9 cellular contexts compared by ENCODE assay signal in the genomic region with DNA sequence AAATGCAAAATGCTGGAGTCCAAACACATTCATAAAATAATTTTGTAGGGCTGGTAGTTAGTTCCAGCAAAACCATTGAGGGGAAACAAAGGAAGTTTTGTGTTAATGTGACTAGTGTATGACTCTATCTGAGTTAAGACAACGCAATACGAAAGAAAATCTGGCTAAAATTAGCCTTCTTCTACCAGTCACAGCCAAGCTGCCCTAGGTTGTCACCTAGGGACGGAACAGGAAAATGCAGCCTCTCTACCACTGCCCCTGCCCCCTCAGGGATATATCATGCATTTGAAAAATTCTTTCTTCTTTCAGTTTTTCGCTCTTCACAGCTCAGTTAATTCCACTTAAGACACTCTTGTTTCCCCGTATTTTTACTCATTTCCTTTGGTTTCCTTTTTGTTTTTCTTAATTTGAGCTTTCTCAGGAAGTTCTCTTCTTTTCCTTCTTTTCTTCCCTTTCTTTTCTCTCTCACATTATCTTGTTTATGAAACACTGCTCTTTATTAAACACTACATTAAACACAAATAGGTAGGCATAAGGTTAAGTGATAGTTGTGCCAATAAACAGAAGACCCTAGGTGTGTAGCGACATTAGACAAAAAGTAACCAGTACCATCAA. TPM values are rescaled to one million over a fixed set of nuclear protein-coding genes. Genes with fewer than 3 reads are reported as not detected.
DNase-seq lines count a peak whose midpoint lies in the region; ATAC-seq, FAIRE-seq and TF ChIP-seq lines count a peak whose summit lies in the region.
"Had no signal": no experiment of that assay in that cellular context is flagged by ENCODE, and none has a peak within 500 bp of the region (broad histone marks: within the 10 kb centered on the region; RNA-seq: fewer than 3 reads in every experiment).

No MANE protein-coding gene starts in this region.

- peak overlapping the region; percentile 82 for H3K27ac Mint-ChIP-seq in HFFc6
- H3K27ac Mint-ChIP-seq: stimulated activated naive B cell treated with anti-CD40 and anti-IgM and Interleukin-4, amounts not matched to agents 10 μg/mL and 1 μg/mL and 100 μg/mL, for 72 hours had no signal

- no peaks in the 10 kb centered on the region for H3K27me3 ChIP-seq in right atrium auricular region

- no peaks in the 10 kb centered on the region for H3K4me1 ChIP-seq in right atrium auricular region

- FAIRE-seq in RCC 7860 (lab: Jason Lieb, UNC) (no peak), urothelium cell line (lab: Jason Lieb, UNC) (no peak)

- H3K36me3 ChIP-seq in right atrium auricular region = no peaks in the 10 kb centered on the region

- TF ChIP-seq CTCF in HFFc6 (IDR thresholded peaks at IDR 0.05) (peak; percentile 87), right atrium auricular region (IDR thresholded peaks at IDR 0.05) (peak; percentile 19 to 69), GM13977 (IDR thresholded peaks at IDR 0.05; ENCODE audit: extremely low read depth, insufficient read depth, missing control alignments) (no peak)

- no peak overlapping the region for H3K27ac ChIP-seq in right atrium auricular region

- in situ Hi-C loops in GM13977 (cut with MboI; ENCODE audit: low pct_unique_long_range_greater_than_20kb, low sequenced_read_pairs, unreplicated experiment) = no loop called here

- peaks cover 37% of the 10 kb centered on the region for H3K36me3 Mint-ChIP-seq in HFFc6 (ENCODE audit: low read depth)
- H3K36me3 Mint-ChIP-seq: stimulated activated naive B cell treated with anti-CD40 and anti-IgM and Interleukin-4, amounts not matched to agents 10 μg/mL and 1 μg/mL and 100 μg/mL, for 72 hours had no signal

- no peak for ATAC-seq in HG03108 (IDR thresholded peaks at IDR 0.05; ENCODE audit: unreplicated experiment)

- H3K4me3 Mint-ChIP-seq in HFFc6 = peak overlapping the region; percentile 48
- H3K4me3 Mint-ChIP-seq: stimulated activated naive B cell treated with anti-CD40 and anti-IgM and Interleukin-4, amounts not matched to agents 10 μg/mL and 1 μg/mL and 100 μg/mL, for 72 hours had no signal

- H3K9me3 ChIP-seq in right atrium auricular region = no peaks in the 10 kb centered on the region

- H3K4me1 Mint-ChIP-seq in HFFc6 (ENCODE audit: low read depth) = peaks cover 34% of the 10 kb centered on the region
- H3K4me1 Mint-ChIP-seq: stimulated activated naive B cell treated with anti-CD40 and anti-IgM and Interleukin-4, amounts not matched to agents 10 μg/mL and 1 μg/mL and 100 μg/mL, for 72 hours had no signal

- DNase-seq in DMS153 (lab: John Stamatoyannopoulos, UW) (peak; percentile 58), HFFc6 (peak; percentile 63), RCC 7860 (ENCODE audit: low spot score) (peak; percentile 53), right atrium auricular region (ENCODE audit: low spot score) (no peak), urothelium cell line (ENCODE audit: low spot score) (peak; percentile 21), cortex of kidney (lab: John Stamatoyannopoulos, UW) (no peak), GM13977 (ENCODE audit: low spot score) (no peak)
- DNase-seq: stimulated activated naive B cell treated with anti-CD40 and anti-IgM and Interleukin-4, amounts not matched to agents 10 μg/mL and 1 μg/mL and 100 μg/mL, for 72 hours had no signal

- peaks cover 4% of the 10 kb centered on the region; the same call in 1 of the 2 replicates for H3K9me3 Mint-ChIP-seq in HFFc6

- no peaks in the 10 kb centered on the region for H3K27me3 Mint-ChIP-seq in HFFc6 (ENCODE audit: insufficient read depth)

- H3K4me3 ChIP-seq in right atrium auricular region = no peak overlapping the region

RNA-seq across cellular contexts. Expression of a gene that starts 30.6 kb away (rescaled TPM):
- 10 to 100 TPM; 22.2 to 38.2 (median 33.2) TPM for total RNA-seq in HFFc6 (2021; fragmentation: NEBNext Ultra II Directional; extraction: Animal tissue kit (Norgen Biotek cat#: 25700))
- total RNA-seq in right atrium auricular region = under 1 TPM; 0.51 to 0.74 TPM

Comparison
In these comparisons a context has a peak if more than half of its experiments do, and no peak if none do; other contexts are left out.
1. DNase-seq: peak in DMS153 (single experiment), HFFc6 (single experiment), RCC 7860 (single experiment) and urothelium cell line (single experiment); none in right atrium auricular region (single experiment), cortex of kidney (single experiment) and GM13977 (single experiment).
2. RNA of a gene that starts 30.6 kb away (total RNA-seq): 22.2 to 38.2 TPM in HFFc6; 0.51 to 0.74 TPM in right atrium auricular region; every median in the first group is over 10 times any median in the second.